In the genomic region with DNA sequence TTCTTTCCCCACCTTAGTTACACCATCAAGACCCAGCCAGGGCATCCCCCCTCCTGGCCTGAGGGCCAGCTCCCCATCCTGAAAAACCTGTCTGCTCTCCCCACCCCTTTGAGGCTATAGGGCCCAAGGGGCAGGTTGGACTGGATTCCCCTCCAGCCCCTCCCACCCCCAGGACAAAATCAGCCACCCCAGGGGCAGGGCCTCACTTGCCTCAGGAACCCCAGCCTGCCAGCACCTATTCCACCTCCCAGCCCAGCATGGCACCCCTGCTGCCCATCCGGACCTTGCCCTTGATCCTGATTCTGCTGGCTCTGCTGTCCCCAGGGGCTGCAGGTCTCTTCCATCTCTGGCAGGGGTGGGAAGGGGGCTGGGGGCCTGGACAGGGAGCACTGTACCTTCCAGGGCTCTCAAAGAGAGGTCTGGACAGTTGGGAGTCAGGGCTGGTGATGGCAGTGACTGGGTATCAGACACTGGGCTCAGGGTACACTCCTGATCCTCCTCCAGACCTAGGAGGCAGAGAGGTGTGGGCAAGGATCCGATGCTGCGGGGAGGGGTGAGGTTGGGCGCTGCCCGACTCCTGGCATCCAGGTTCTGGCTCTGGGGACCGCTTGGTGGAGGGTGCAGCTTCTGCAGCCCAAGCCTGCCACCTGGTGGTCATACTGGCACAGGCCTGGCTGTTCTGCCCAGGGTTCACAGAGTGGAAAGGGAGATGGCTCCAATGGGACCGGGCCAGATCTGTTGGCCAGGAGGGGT, we compare ENCODE assay signal across 1 cellular context.
TF ChIP-seq lines count a peak whose summit lies in the region.

Gene UPK2, plus strand, starts transcription at position 205 of the 753 bp plus-strand sequence. Its CDS starts 53 bp downstream, at position 258.

TF ChIP-seq in K562, 482 proteins besides CTCF, POLR2A, EP300 and RAD21 (continued from another document):
- TF ChIP-seq VEZF1 (CRISPR knock-in tag; IDR thresholded peaks at IDR 0.05) (peak; percentile 29; the same call in 1 of the 2 replicates), KLF13 (tag; IDR thresholded peaks at IDR 0.05; ENCODE audit: borderline replicate concordance, low read depth) (no peak), MAZ (CRISPR knock-in tag; conservative IDR thresholded peaks at IDR 0.05 in 1 of 2, IDR thresholded peaks at IDR 0.05 in 1 of 2) (peak in 1 of 2 experiments; percentile 57; a peak in 1 of 4 replicates), TARDBP (IDR thresholded peaks at IDR 0.05) (0 out of 2 replicates have a peak, but pooled peaks have one; percentile 48)
